In the genomic region with DNA sequence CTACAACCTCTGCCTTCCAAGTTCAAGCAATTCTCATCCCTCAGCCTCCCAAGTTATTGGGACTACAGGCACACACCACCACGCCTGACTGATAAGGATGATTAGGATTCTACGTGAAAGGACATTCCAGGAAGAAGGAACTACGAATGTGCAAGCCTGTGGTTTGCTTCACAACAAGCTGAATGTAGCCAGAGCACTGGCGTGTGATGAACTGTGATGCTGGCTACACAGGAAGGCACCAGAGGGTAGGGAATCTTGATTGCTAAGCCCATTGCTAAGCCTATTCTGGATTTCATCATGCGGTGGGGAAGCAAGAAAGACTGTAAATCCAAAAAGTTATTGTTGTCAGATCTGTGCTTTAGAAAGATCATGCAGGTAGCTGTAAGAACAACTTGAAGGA, we compare ENCODE assay signal across 15 cellular contexts.
"Had no signal": no experiment of that assay in that cellular context is flagged by ENCODE, and none has a peak within 500 bp of the region (broad histone marks: within the 10 kb centered on the region; RNA-seq: fewer than 3 reads in every experiment).

No MANE protein-coding gene starts in this region.

- H3K36me3 Mint-ChIP-seq: activated naive CD8-positive, alpha-beta T cell; memory B cell had no signal

- H3K4me3 ChIP-seq: colonic mucosa, psoas muscle had no signal

- H3K9me3 ChIP-seq: colonic mucosa, psoas muscle had no signal

- ATAC-seq: left lobe of liver, psoas muscle, sciatic nerve had no signal

- H3K9me3 Mint-ChIP-seq: memory B cell, nephron had no signal

- H3K27me3 ChIP-seq: colonic mucosa had no signal

- H3K4me1 ChIP-seq: colonic mucosa, psoas muscle had no signal

- H3K27me3 Mint-ChIP-seq: activated naive CD8-positive, alpha-beta T cell had no signal

- H3K27ac Mint-ChIP-seq: activated naive CD8-positive, alpha-beta T cell; memory B cell; nephron had no signal

- H3K4me3 Mint-ChIP-seq: activated naive CD8-positive, alpha-beta T cell; memory B cell; nephron had no signal

- H3K4me1 Mint-ChIP-seq: nephron had no signal

- H3K27ac ChIP-seq: colonic mucosa, psoas muscle had no signal

- DNase-seq: activated effector memory CD4-positive, alpha-beta T cell treated with Interleukin-2 at 50 U/mL for 16 hours; activated T-cell treated with anti-CD3 and anti-CD28 coated beads, Interleukin-2, amount 50 U/mL, for 1 hour; anterior cingulate cortex; colonic mucosa; effector CD4-positive, alpha-beta T cell; occipital lobe; psoas muscle; stimulated activated naive CD4-positive, alpha-beta T cell treated with Interleukin-2 at 50 U/mL for 16 hours; T-helper 2 cell; trophoblast cell had no signal

- H3K36me3 ChIP-seq: colonic mucosa had no signal
